ENCODE assay signal across 8 cellular contexts in the genomic region with DNA sequence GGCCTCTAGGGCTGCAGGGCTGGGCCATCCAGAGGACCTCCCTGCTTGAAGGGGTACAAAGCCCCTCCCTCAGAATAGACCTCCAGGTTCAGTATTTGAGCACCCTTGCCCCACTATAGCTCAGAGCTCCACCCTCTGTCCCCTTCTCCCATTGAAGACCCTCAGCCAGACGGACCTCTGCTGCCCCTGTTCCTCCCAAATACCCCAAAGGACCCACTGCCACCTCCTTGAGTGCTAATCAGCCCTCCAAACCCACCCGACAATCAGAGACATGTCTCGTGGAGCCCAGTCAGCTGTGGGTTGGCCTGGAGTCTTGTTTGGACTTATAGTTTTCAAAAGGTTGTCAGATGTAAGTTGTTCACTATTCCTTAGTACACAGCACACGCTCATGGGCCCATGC.
"Had no signal": no experiment of that assay in that cellular context is flagged by ENCODE, and none has a peak within 500 bp of the region (broad histone marks: within the 10 kb centered on the region; RNA-seq: fewer than 3 reads in every experiment).

No MANE protein-coding gene starts in this region.

- H3K4me3 Mint-ChIP-seq: GM23338, H9, HFFc6 had no signal

- H3K36me3 ChIP-seq: HAP-1 had no signal

- ATAC-seq: GM23338, HCT116 had no signal

- H3K4me3 ChIP-seq: GM23248, GM23338, HAP-1 had no signal

- H3K27ac Mint-ChIP-seq: GM23338, H9, HFFc6 had no signal

- H3K9me3 Mint-ChIP-seq: HFFc6 had no signal

- H3K27ac ChIP-seq: GM23248 had no signal

- DNase-seq: GM23248, GOT3, H9, HCEC 1CT, HFFc6 had no signal
